ENCODE assay signal across 9 cellular contexts in the genomic region with DNA sequence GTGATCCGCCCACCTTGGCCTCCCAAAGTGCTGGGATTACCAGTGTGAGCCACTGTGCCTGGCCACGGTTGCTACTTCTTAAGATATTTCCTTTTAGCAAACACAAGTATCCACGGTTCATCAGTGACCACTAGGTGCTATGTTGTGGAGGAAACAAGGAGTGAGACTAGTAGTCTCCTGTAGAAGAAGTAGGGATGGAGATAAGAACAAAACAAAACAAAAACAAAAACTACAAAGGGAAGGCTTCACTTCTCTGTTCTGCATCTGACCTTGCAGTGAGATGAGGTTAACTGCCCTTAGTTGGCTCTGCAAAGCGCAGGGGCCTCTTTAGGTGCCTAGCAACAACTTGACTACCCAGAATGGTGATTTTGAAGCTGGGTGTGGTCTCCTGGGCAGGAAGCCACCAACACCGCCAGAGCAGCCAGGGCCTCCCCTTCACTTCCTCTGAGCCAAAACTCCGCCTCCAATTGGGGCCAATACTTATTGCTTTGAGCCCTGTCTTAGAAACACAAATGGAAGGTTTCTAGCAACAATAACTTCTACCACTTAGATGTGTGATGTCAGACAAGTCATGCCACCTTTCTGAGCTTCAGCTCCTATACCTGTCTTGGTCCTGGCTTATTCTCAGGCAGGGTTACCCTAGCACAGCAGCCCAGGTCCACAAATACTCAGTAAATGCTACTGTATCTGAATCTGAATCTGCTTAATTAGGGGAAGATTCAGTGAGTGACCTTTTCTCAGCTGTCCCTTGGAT. TPM values are rescaled to one million over a fixed set of nuclear protein-coding genes. Genes with fewer than 3 reads are reported as not detected.
DNase-seq lines count a peak whose midpoint lies in the region; ATAC-seq and TF ChIP-seq lines count a peak whose summit lies in the region.
"Had no signal": no experiment of that assay in that cellular context is flagged by ENCODE, and none has a peak within 500 bp of the region (broad histone marks: within the 10 kb centered on the region; RNA-seq: fewer than 3 reads in every experiment).

No MANE protein-coding gene starts in this region.

- peaks cover 20% of the 10 kb centered on the region for H3K4me1 Mint-ChIP-seq in progenitor cell of endocrine pancreas (ENCODE audit: low read depth)

- peak overlapping the region; percentile 64 for H3K27ac Mint-ChIP-seq in progenitor cell of endocrine pancreas

- TF ChIP-seq EP300 in esophagus muscularis mucosa (IDR thresholded peaks at IDR 0.05), result no peak

- no peaks in the 10 kb centered on the region for H3K9me3 ChIP-seq in esophagus muscularis mucosa

- H3K27me3 ChIP-seq in ACC112 (ENCODE audit: insufficient read depth, low read length) (no peaks in the 10 kb centered on the region), esophagus muscularis mucosa (no peaks in the 10 kb centered on the region)

- intact Hi-C loops in esophagus muscularis mucosa (cut with DNase I), result no loop called here

- no peaks in the 10 kb centered on the region for H3K36me3 Mint-ChIP-seq in progenitor cell of endocrine pancreas (ENCODE audit: insufficient read depth)

- peak overlapping the region; percentile 27 for H2AFZ ChIP-seq in ACC112 (ENCODE audit: low read length, unreplicated experiment)

- H3K4me1 ChIP-seq in ACC112 (ENCODE audit: control insufficient read depth, insufficient read depth, low read length, unreplicated experiment) (peaks cover 22% of the 10 kb centered on the region), esophagus muscularis mucosa (peaks cover 9 to 13% (median 11%) of the 10 kb centered on the region in 4 donors)

- H3K36me3 ChIP-seq in ACC112 (ENCODE audit: insufficient read depth, low read length), result no peaks in the 10 kb centered on the region
- H3K36me3 ChIP-seq in esophagus muscularis mucosa, result no peaks in the 10 kb centered on the region

- H3K79me2 ChIP-seq in ACC112 (ENCODE audit: control insufficient read depth, insufficient read depth, low read length, unreplicated experiment), result no peaks in the 10 kb centered on the region

- H3K4me3 ChIP-seq in ACC112 (ENCODE audit: low read depth, low read length) (no peak overlapping the region), esophagus muscularis mucosa (no peak overlapping the region)

- 48% methylated on average over 4 of the region's 6 CpGs for WGBS in esophagus muscularis mucosa

- no peak overlapping the region for H3K27ac ChIP-seq in ACC112 (ENCODE audit: low read depth, low read length)
- H3K27ac ChIP-seq in esophagus muscularis mucosa (replicated peaks in 1 of 4), result peak overlapping the region in 2 of 4 donors; percentile 24 to 30

- no peaks in the 10 kb centered on the region for H3K9me3 Mint-ChIP-seq in progenitor cell of endocrine pancreas (ENCODE audit: low read depth)

- no peak for TF ChIP-seq POLR2A in esophagus muscularis mucosa (IDR thresholded peaks at IDR 0.05; ENCODE audit: low read depth)

- H3K27me3 Mint-ChIP-seq in progenitor cell of endocrine pancreas, result no peaks in the 10 kb centered on the region

- H3K4me3 Mint-ChIP-seq in progenitor cell of endocrine pancreas (ENCODE audit: low read depth), result no peak overlapping the region

- TF ChIP-seq CTCF in esophagus muscularis mucosa (IDR thresholded peaks at IDR 0.05), result no peak
- no peak for TF ChIP-seq CTCF in progenitor cell of endocrine pancreas (IDR thresholded peaks at IDR 0.05; ENCODE audit: unreplicated experiment)

- ATAC-seq in GM18870 (IDR thresholded peaks at IDR 0.05; ENCODE audit: unreplicated experiment) (peak; percentile 89), HG03064 (IDR thresholded peaks at IDR 0.05; ENCODE audit: low read depth, unreplicated experiment) (peak; percentile 92)

- DNase-seq in NCI-H774 (lab: John Stamatoyannopoulos, UW), result peak; percentile 29
- peak; percentile 74 to 85 for DNase-seq in activated CD8-positive, alpha-beta memory T cell treated with anti-CD3 and anti-CD28 coated beads for 1 hour (ENCODE audit: extremely low read depth in 1 of 2, low read depth in 1 of 2)
- DNase-seq in esophagus muscularis mucosa (ENCODE audit: extremely low spot score), result peak; percentile 92
- DNase-seq in progenitor cell of endocrine pancreas (ENCODE audit: low spot score, unreplicated experiment), result no peak
- DNase-seq in NCI-H128 (lab: John Stamatoyannopoulos, UW; ENCODE audit: unreplicated experiment), result no peak

RNA-seq across cellular contexts. Expression of gene CDC42, which starts 12.7 kb away (rescaled TPM):
- total RNA-seq in esophagus muscularis mucosa, result 100 to 1,000 TPM; 177 to 243 (median 204) TPM
- total RNA-seq in progenitor cell of endocrine pancreas, result 287 and 288 TPM in 2 replicates

RNA-seq across cellular contexts. Expression of gene CELA3A, which starts 38.3 kb away (rescaled TPM):
- not detected for total RNA-seq in esophagus muscularis mucosa
- total RNA-seq in progenitor cell of endocrine pancreas, result 1.5 and 3.1 TPM in 2 replicates
- total RNA-seq: temporal lobe had no signal

Comparison
In these comparisons a context has a peak if more than half of its experiments do, and no peak if none do; other contexts are left out.
1. DNase-seq: peak in NCI-H774 (single experiment), activated CD8-positive, alpha-beta memory T cell treated with anti-CD3 and anti-CD28 coated beads for 1 hour (2 of 2) and esophagus muscularis mucosa (single experiment); none in progenitor cell of endocrine pancreas (single experiment) and NCI-H128 (single experiment).